13 cellular contexts compared by ENCODE assay signal in the genomic region with DNA sequence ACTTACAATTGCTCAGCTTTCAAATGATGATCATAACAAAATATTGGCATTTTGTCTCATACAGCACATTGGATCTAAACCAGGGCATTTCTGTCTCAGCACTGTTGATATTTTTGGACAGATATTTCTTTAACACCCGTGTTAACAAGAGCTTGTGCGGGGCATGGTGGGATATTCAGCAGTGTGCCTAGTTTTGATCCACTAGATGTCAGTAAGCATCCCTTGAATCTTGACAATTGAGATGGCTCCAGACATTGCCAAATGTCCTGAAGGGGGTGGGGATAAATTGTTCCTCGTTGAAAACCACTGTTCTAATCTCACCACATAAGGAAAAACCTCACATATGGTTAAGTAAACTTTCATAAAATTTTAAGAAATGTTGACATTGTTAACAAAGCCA.
DNase-seq lines count a peak whose midpoint lies in the region; ATAC-seq and TF ChIP-seq lines count a peak whose summit lies in the region.
"Had no signal": no experiment of that assay in that cellular context is flagged by ENCODE, and none has a peak within 500 bp of the region (broad histone marks: within the 10 kb centered on the region; RNA-seq: fewer than 3 reads in every experiment).

No MANE protein-coding gene starts in this region.

- CTCF ChIA-PET in Calu3 (lab: Charles Lee) (no interaction called here), SK-N-SH (lab: Yijun Ruan, JAX) (no interaction called here)

- H3K36me3 Mint-ChIP-seq in Calu3 (ENCODE audit: insufficient read depth, unreplicated experiment) = no peaks in the 10 kb centered on the region
- H3K36me3 Mint-ChIP-seq in CD14-positive monocyte = no peaks in the 10 kb centered on the region
- H3K36me3 Mint-ChIP-seq: activated naive CD4-positive, alpha-beta T cell treated with anti-CD3 and anti-CD28 coated beads, Interleukin-2, amount 10 ng/mL, durations not matched to agents 7 days and 5 days; CD4-positive, CD25-positive, alpha-beta regulatory T cell; naive B cell had no signal

- no peak overlapping the region for H3K27ac ChIP-seq in SK-N-SH (ENCODE audit: low read depth in 2 of 2, low read length in 1 of 2)

- TF ChIP-seq CTCF in Calu3 (IDR thresholded peaks at IDR 0.05; ENCODE audit: unreplicated experiment) (no peak), SK-N-SH (IDR thresholded peaks at IDR 0.05) (0 out of 2 replicates have a peak, but pooled peaks have one; percentile 8), CD14-positive monocyte (IDR thresholded peaks at IDR 0.05) (no peak)

- DNase-seq in Calu3 = peak; percentile 4
- peak; percentile 6 for DNase-seq in LHCN-M2 (ENCODE audit: low read depth)
- peak; percentile 3 for DNase-seq in SK-N-SH
- peak; percentile 1 for DNase-seq in kidney tubule cell (ENCODE audit: low spot score)
- no peak for DNase-seq in CD14-positive monocyte (ENCODE audit: low spot score)
- DNase-seq in NCI-H510A (lab: John Stamatoyannopoulos, UW) = no peak
- DNase-seq: activated CD4-positive, alpha-beta T cell treated with anti-CD3 and anti-CD28 coated beads for 36 hours; activated naive CD4-positive, alpha-beta T cell treated with anti-CD3 and anti-CD28 coated beads, Interleukin-2, amount 10 ng/mL, durations not matched to agents 7 days and 5 days; CD4-positive, CD25-positive, alpha-beta regulatory T cell; IMR-90; naive B cell had no signal

- no peak overlapping the region for H3K4me2 ChIP-seq in SK-N-SH

- H3K9ac ChIP-seq in SK-N-SH = no peak overlapping the region

- ATAC-seq in GM19023 (IDR thresholded peaks at IDR 0.05; ENCODE audit: unreplicated experiment) = no peak
- no peak for ATAC-seq in HG02885 (IDR thresholded peaks at IDR 0.05; ENCODE audit: poor library complexity, unreplicated experiment)
- ATAC-seq: activated CD4-positive, alpha-beta T cell treated with anti-CD3 and anti-CD28 coated beads for 36 hours had no signal

- intact Hi-C loops in Calu3 (cut with micrococcal nuclease; ENCODE audit: unreplicated experiment) (no loop called here), CD14-positive monocyte (cut with micrococcal nuclease) (no loop called here)

- no peak for TF ChIP-seq EP300 in SK-N-SH (IDR thresholded peaks at IDR 0.05; ENCODE audit: borderline replicate concordance in 1 of 2, low read depth in 1 of 2, low read length in 1 of 2)

- no peak for TF ChIP-seq RAD21 in SK-N-SH (IDR thresholded peaks at IDR 0.05; ENCODE audit: low read length)

- no peaks in the 10 kb centered on the region for H3K36me3 ChIP-seq in SK-N-SH (replicated peaks in 1 of 2; ENCODE audit: control insufficient read depth in 1 of 2, insufficient read depth in 2 of 2, low read length in 1 of 2)

- no TSS peak for BruUV-seq in Calu3 (replicated peaks; lab: Mats Ljungman, UMichigan)

- H3K9me3 Mint-ChIP-seq in Calu3 (ENCODE audit: low read depth, unreplicated experiment) (no peaks in the 10 kb centered on the region), CD14-positive monocyte (peaks cover 0 to 2% (median 0%) of the 10 kb centered on the region in 7 donors)
- H3K9me3 Mint-ChIP-seq: activated naive CD4-positive, alpha-beta T cell treated with anti-CD3 and anti-CD28 coated beads, Interleukin-2, amount 10 ng/mL, durations not matched to agents 7 days and 5 days had no signal

- no peak overlapping the region for H3K4me3 ChIP-seq in SK-N-SH (ENCODE audit: low read depth in 2 of 2, low read length in 1 of 2)

- H4K20me1 ChIP-seq in SK-N-SH (ENCODE audit: insufficient read depth) = no peaks in the 10 kb centered on the region

- H3K9me3 ChIP-seq in SK-N-SH = no peaks in the 10 kb centered on the region

- POLR2A ChIA-PET in SK-N-SH (lab: Yijun Ruan, JAX) = no interaction called here

- H3K4me1 Mint-ChIP-seq in Calu3 (ENCODE audit: low read depth, unreplicated experiment) (no peaks in the 10 kb centered on the region), CD14-positive monocyte (no peaks in the 10 kb centered on the region)
- H3K4me1 Mint-ChIP-seq: activated CD4-positive, alpha-beta T cell treated with anti-CD3 and anti-CD28 coated beads for 36 hours; activated naive CD4-positive, alpha-beta T cell treated with anti-CD3 and anti-CD28 coated beads, Interleukin-2, amount 10 ng/mL, durations not matched to agents 7 days and 5 days; CD4-positive, CD25-positive, alpha-beta regulatory T cell; naive B cell had no signal

- no peak overlapping the region for H2AFZ ChIP-seq in SK-N-SH (ENCODE audit: low read depth)

- no peaks in the 10 kb centered on the region for H3K79me2 ChIP-seq in SK-N-SH (ENCODE audit: insufficient read depth)

- H3K9me2 ChIP-seq in SK-N-SH = no peaks in the 10 kb centered on the region

- no peaks in the 10 kb centered on the region for H3K4me1 ChIP-seq in SK-N-SH (ENCODE audit: control insufficient read depth in 1 of 2, insufficient read depth in 2 of 2, low read depth in 1 of 2, low read length in 1 of 2)

- H3K27me3 ChIP-seq in SK-N-SH (ENCODE audit: insufficient read depth) = no peaks in the 10 kb centered on the region

- WGBS in SK-N-SH (ENCODE audit: low lambda C conversion rate) = 3% methylated on average over 3 of the region's 3 CpGs

- H3K27me3 Mint-ChIP-seq in Calu3 (ENCODE audit: unreplicated experiment) = no peaks in the 10 kb centered on the region
- H3K27me3 Mint-ChIP-seq in CD14-positive monocyte (ENCODE audit: low read depth in 3 of 3) = peaks cover 0 to 3% (median 0%) of the 10 kb centered on the region in 3 donors
- H3K27me3 Mint-ChIP-seq: activated CD4-positive, alpha-beta T cell treated with anti-CD3 and anti-CD28 coated beads for 36 hours; activated naive CD4-positive, alpha-beta T cell treated with anti-CD3 and anti-CD28 coated beads, Interleukin-2, amount 10 ng/mL, durations not matched to agents 7 days and 5 days; CD4-positive, CD25-positive, alpha-beta regulatory T cell; naive B cell had no signal

- H3K4me3 Mint-ChIP-seq in Calu3 (ENCODE audit: low read depth, unreplicated experiment) (no peak overlapping the region), CD14-positive monocyte (no peak overlapping the region)
- H3K4me3 Mint-ChIP-seq: activated CD4-positive, alpha-beta T cell treated with anti-CD3 and anti-CD28 coated beads for 36 hours; activated naive CD4-positive, alpha-beta T cell treated with anti-CD3 and anti-CD28 coated beads, Interleukin-2, amount 10 ng/mL, durations not matched to agents 7 days and 5 days; CD4-positive, CD25-positive, alpha-beta regulatory T cell; naive B cell had no signal

- H3K27ac Mint-ChIP-seq in Calu3 (ENCODE audit: unreplicated experiment) (no peak overlapping the region), CD14-positive monocyte (no peak overlapping the region)
- H3K27ac Mint-ChIP-seq: activated CD4-positive, alpha-beta T cell treated with anti-CD3 and anti-CD28 coated beads for 36 hours; activated naive CD4-positive, alpha-beta T cell treated with anti-CD3 and anti-CD28 coated beads, Interleukin-2, amount 10 ng/mL, durations not matched to agents 7 days and 5 days; CD4-positive, CD25-positive, alpha-beta regulatory T cell; naive B cell had no signal

- no peaks in the 10 kb centered on the region for H3F3A ChIP-seq in SK-N-SH (replicated peaks; ENCODE audit: insufficient read depth)

TF ChIP-seq in SK-N-SH, 30 proteins besides CTCF, POLR2A, EP300 and RAD21:
- TF ChIP-seq YY1 (IDR thresholded peaks at IDR 0.05; ENCODE audit: low read depth) (no peak), POLR2AphosphoS5 (IDR thresholded peaks at IDR 0.05; ENCODE audit: low read depth, low read length) (no peak), FOXJ3 (CRISPR knock-in tag; IDR thresholded peaks at IDR 0.05) (no peak), FOSL2 (IDR thresholded peaks at IDR 0.05; ENCODE audit: borderline replicate concordance, low read depth) (no peak), SMC3 (IDR thresholded peaks at IDR 0.05; ENCODE audit: low read depth, low read length) (no peak), IRF3 (IDR thresholded peaks at IDR 0.05; ENCODE audit: low read depth, low read length) (no peak), JUND (IDR thresholded peaks at IDR 0.05) (no peak), TCF12 (IDR thresholded peaks at IDR 0.05) (no peak), ELF1 (IDR thresholded peaks at IDR 0.05) (no peak), FOXM1 (IDR thresholded peaks at IDR 0.05; ENCODE audit: low read depth) (no peak), RCOR1 (IDR thresholded peaks at IDR 0.05; ENCODE audit: low read length) (no peak), SIN3A (IDR thresholded peaks at IDR 0.05; ENCODE audit: borderline replicate concordance, low read depth, low read length) (no peak), TAF1 (IDR thresholded peaks at IDR 0.05; ENCODE audit: borderline replicate concordance, low read depth, low read length) (no peak), EZH2phosphoT487 (IDR thresholded peaks at IDR 0.05; ENCODE audit: borderline replicate concordance, low read depth) (no peak)
TF ChIP-seq in SK-N-SH: peak in this region for 0.

Comparison
In these comparisons a context has a peak if more than half of its experiments do, and no peak if none do; other contexts are left out.
1. DNase-seq: peak in Calu3 (single experiment), LHCN-M2 (single experiment), SK-N-SH (single experiment) and kidney tubule cell (single experiment); none in CD14-positive monocyte (single experiment) and NCI-H510A (single experiment).